ENCODE assay signal across 27 cellular contexts in genomic region chr11:103183981-103184592, GRCh38.
A peak's percentile ranks its signal among the peaks of the same experiment; 100 is the strongest.
DNase-seq lines count a peak whose midpoint lies in the region; ATAC-seq and TF ChIP-seq lines count a peak whose summit lies in the region.
"Had no signal": no experiment of that assay in that cellular context is flagged by ENCODE, and none has a peak within 500 bp of the region (broad histone marks: within the 10 kb centered on the region; RNA-seq: fewer than 3 reads in every experiment).

No MANE protein-coding gene starts in this region.

- H3K9me3 Mint-ChIP-seq in central memory CD8-positive, alpha-beta T cell, result no peaks in the 10 kb centered on the region
- H3K9me3 Mint-ChIP-seq in T-helper 2 cell treated with Interferon-gamma antibody and Interleukin-4, amounts not matched to agents 5 μg/mL and 100 μg/mL, for 36 hours, result no peaks in the 10 kb centered on the region
- H3K9me3 Mint-ChIP-seq: activated B cell treated with CpG ODN at 0.5 μM for 24 hours; stimulated activated naive B cell treated with anti-CD40 and anti-IgM and Interleukin-4, amounts not matched to agents 10 μg/mL and 1 μg/mL and 100 μg/mL, for 72 hours had no signal

- peak; percentile 36 for DNase-seq in DND-41
- DNase-seq in SK-MEL-5 (ENCODE audit: low read depth, low spot score), result peak; percentile 4
- DNase-seq in central memory CD8-positive, alpha-beta T cell (ENCODE audit: low spot score in 2 of 2), result no peak
- peak; percentile 11 for DNase-seq in mesenchymal stem cell
- no peak for DNase-seq in NK-92 treated with Interleukin-12 subunit alpha and Interleukin-12 subunit beta, amount 100 ng/mL, for 24 hours (lab: John Stamatoyannopoulos, UW)
- DNase-seq in DMS114 treated with DMSO at 0.1 percent for 48 hours (lab: John Stamatoyannopoulos, UW; ENCODE audit: unreplicated experiment), result no peak
- DNase-seq in NCI-H2029 treated with DMSO at 0.1 percent for 48 hours (lab: John Stamatoyannopoulos, UW), result no peak
- DNase-seq in T-helper 2 cell treated with Interferon-gamma antibody and Interleukin-4, amounts not matched to agents 5 μg/mL and 100 μg/mL, for 36 hours (ENCODE audit: low spot score), result no peak
- DNase-seq: activated B cell treated with CpG ODN at 0.5 μM for 24 hours; activated CD4-positive, alpha-beta T cell treated with anti-CD3 and anti-CD28 coated beads, Interleukin-2, amount 50 U/mL, for 1 hour; activated CD8-positive, alpha-beta memory T cell treated with anti-CD3 and anti-CD28 coated beads, Interleukin-2, amount 50 U/mL, for 4 hours; body of pancreas; COR-L47; DMS79; Karpas-422; mammary epithelial cell; MV-4-11; nucleus accumbens; Peyer's patch; psoas muscle; SHP77 treated with DMSO at 0.1 percent for 48 hours; stimulated activated CD4-positive, alpha-beta T cell treated with anti-CD3 and anti-CD28 coated beads, Interleukin-4, amount 100 ng/mL, for 4 hours; stimulated activated naive B cell treated with anti-CD40 and anti-IgM and Interleukin-4, amounts not matched to agents 10 μg/mL and 1 μg/mL and 100 μg/mL, for 72 hours; T1000; upper lobe of right lung had no signal

- in situ Hi-C loops in SK-MEL-5 (cut with HindIII; ENCODE audit: low pct_unique_long_range_greater_than_20kb, low sequenced_read_pairs), result no loop called here

- H3K27me3 ChIP-seq in DND-41 (ENCODE audit: insufficient read depth, low read length, poor library complexity), result no peaks in the 10 kb centered on the region
- H3K27me3 ChIP-seq in mesenchymal stem cell (ENCODE audit: control insufficient read depth in 1 of 2, insufficient read depth in 1 of 2, low read length in 2 of 2), result no peaks in the 10 kb centered on the region
- H3K27me3 ChIP-seq: body of pancreas, Peyer's patch, upper lobe of right lung had no signal

- no peak overlapping the region for H2BK120ac ChIP-seq in mesenchymal stem cell (ENCODE audit: low read depth, low read length)

- H2AFZ ChIP-seq in DND-41 (ENCODE audit: low read depth, low read length) (peak overlapping the region; percentile 50), mesenchymal stem cell (ENCODE audit: low read depth, low read length) (no peak overlapping the region)

- H3K4me1 Mint-ChIP-seq in central memory CD8-positive, alpha-beta T cell, result peaks cover 13% of the 10 kb centered on the region
- peaks cover 9% of the 10 kb centered on the region for H3K4me1 Mint-ChIP-seq in T-helper 2 cell treated with Interferon-gamma antibody and Interleukin-4, amounts not matched to agents 5 μg/mL and 100 μg/mL, for 36 hours (ENCODE audit: low read depth)
- H3K4me1 Mint-ChIP-seq: activated B cell treated with CpG ODN at 0.5 μM for 24 hours; B cell; stimulated activated naive B cell treated with anti-CD40 and anti-IgM and Interleukin-4, amounts not matched to agents 10 μg/mL and 1 μg/mL and 100 μg/mL, for 72 hours had no signal

- H3K27ac ChIP-seq in DND-41 (ENCODE audit: low read length) (peak overlapping the region; percentile 63), mesenchymal stem cell (ENCODE audit: low read length, poor library complexity, severe bottlenecking) (no peak overlapping the region)
- H3K27ac ChIP-seq: body of pancreas, Peyer's patch, psoas muscle, upper lobe of right lung had no signal

- H3K4me3 ChIP-seq in DND-41 (ENCODE audit: low read depth in 1 of 2, low read length in 2 of 2), result peak overlapping the region in 1 of 2 experiments; percentile 32; a peak in 1 of 4 replicates
- no peak overlapping the region for H3K4me3 ChIP-seq in mesenchymal stem cell (ENCODE audit: insufficient read depth in 1 of 2, low read depth in 1 of 2, low read length in 2 of 2)
- H3K4me3 ChIP-seq: body of pancreas, Peyer's patch, psoas muscle, upper lobe of right lung had no signal

- peak overlapping the region; percentile 27 for H3K27ac Mint-ChIP-seq in central memory CD8-positive, alpha-beta T cell (ENCODE audit: low read depth)
- no peak overlapping the region for H3K27ac Mint-ChIP-seq in T-helper 2 cell treated with Interferon-gamma antibody and Interleukin-4, amounts not matched to agents 5 μg/mL and 100 μg/mL, for 36 hours
- H3K27ac Mint-ChIP-seq: activated B cell treated with CpG ODN at 0.5 μM for 24 hours; activated naive CD8-positive, alpha-beta T cell; B cell; stimulated activated naive B cell treated with anti-CD40 and anti-IgM and Interleukin-4, amounts not matched to agents 10 μg/mL and 1 μg/mL and 100 μg/mL, for 72 hours had no signal

- H3K9ac ChIP-seq in DND-41 (ENCODE audit: low read depth, low read length) (peak overlapping the region; percentile 27; the same call in 1 of the 2 replicates), mesenchymal stem cell (ENCODE audit: low read length) (no peak overlapping the region)

- H4K20me1 ChIP-seq in DND-41 (ENCODE audit: insufficient read depth, low read length), result no peaks in the 10 kb centered on the region

- H3K14ac ChIP-seq in mesenchymal stem cell (ENCODE audit: low read length in 2 of 2), result no peak overlapping the region

- H2BK5ac ChIP-seq in mesenchymal stem cell (ENCODE audit: low read depth, low read length, poor library complexity, severe bottlenecking), result no peak overlapping the region

- H2BK12ac ChIP-seq in mesenchymal stem cell (ENCODE audit: low read length in 2 of 2), result no peak overlapping the region

- no peaks in the 10 kb centered on the region for H3K27me3 Mint-ChIP-seq in central memory CD8-positive, alpha-beta T cell
- H3K27me3 Mint-ChIP-seq in T-helper 2 cell treated with Interferon-gamma antibody and Interleukin-4, amounts not matched to agents 5 μg/mL and 100 μg/mL, for 36 hours (ENCODE audit: low read depth), result no peaks in the 10 kb centered on the region
- H3K27me3 Mint-ChIP-seq: activated B cell treated with CpG ODN at 0.5 μM for 24 hours; activated naive CD8-positive, alpha-beta T cell; B cell; stimulated activated naive B cell treated with anti-CD40 and anti-IgM and Interleukin-4, amounts not matched to agents 10 μg/mL and 1 μg/mL and 100 μg/mL, for 72 hours had no signal

- H3K4me2 ChIP-seq in DND-41 (ENCODE audit: insufficient read depth, low read length) (peak overlapping the region; percentile 54), mesenchymal stem cell (ENCODE audit: low read length, poor library complexity, severe bottlenecking) (no peak overlapping the region)

- H3K36me3 Mint-ChIP-seq in central memory CD8-positive, alpha-beta T cell (ENCODE audit: insufficient read depth), result peaks cover 2% of the 10 kb centered on the region
- H3K36me3 Mint-ChIP-seq in T-helper 2 cell treated with Interferon-gamma antibody and Interleukin-4, amounts not matched to agents 5 μg/mL and 100 μg/mL, for 36 hours (ENCODE audit: low read depth), result no peaks in the 10 kb centered on the region
- H3K36me3 Mint-ChIP-seq: stimulated activated naive B cell treated with anti-CD40 and anti-IgM and Interleukin-4, amounts not matched to agents 10 μg/mL and 1 μg/mL and 100 μg/mL, for 72 hours had no signal

- no peak overlapping the region for H4K91ac ChIP-seq in mesenchymal stem cell (ENCODE audit: low read length)

- TF ChIP-seq CTCF in DND-41 (IDR thresholded peaks at IDR 0.05; ENCODE audit: borderline replicate concordance, extremely low read depth, low read length, poor library complexity, severe bottlenecking), result no peak

- no peak overlapping the region for H3K18ac ChIP-seq in mesenchymal stem cell (ENCODE audit: low read depth in 1 of 2, low read length in 2 of 2)

- no peak overlapping the region for H3K4ac ChIP-seq in mesenchymal stem cell (ENCODE audit: low read depth in 1 of 2, low read length in 2 of 2)

- no peaks in the 10 kb centered on the region for H3K79me2 ChIP-seq in DND-41 (ENCODE audit: insufficient read depth, low read length)

- H3K36me3 ChIP-seq in DND-41 (ENCODE audit: insufficient read depth, low read length) (no peaks in the 10 kb centered on the region), mesenchymal stem cell (ENCODE audit: control insufficient read depth in 1 of 2, insufficient read depth in 2 of 2, low read depth in 1 of 2, low read length in 2 of 2) (peaks cover 0 to 75% of the 10 kb centered on the region in 2 experiments)
- H3K36me3 ChIP-seq: Peyer's patch had no signal

- H3K79me1 ChIP-seq in mesenchymal stem cell (replicated peaks; ENCODE audit: low read length, poor library complexity, severe bottlenecking), result no peaks in the 10 kb centered on the region

- H3K9me3 ChIP-seq in DND-41 (ENCODE audit: insufficient read depth, low read length, severe bottlenecking) (no peaks in the 10 kb centered on the region), mesenchymal stem cell (ENCODE audit: control insufficient read depth, low read length) (no peaks in the 10 kb centered on the region)
- H3K9me3 ChIP-seq: body of pancreas, Peyer's patch, psoas muscle, upper lobe of right lung had no signal

- H4K8ac ChIP-seq in mesenchymal stem cell (ENCODE audit: low read length), result no peak overlapping the region

- peaks cover 23% of the 10 kb centered on the region for H3K4me1 ChIP-seq in DND-41 (ENCODE audit: insufficient read depth, low read length)
- no peaks in the 10 kb centered on the region for H3K4me1 ChIP-seq in mesenchymal stem cell (ENCODE audit: control insufficient read depth, insufficient read depth, low read depth, low read length)
- H3K4me1 ChIP-seq: body of pancreas, Peyer's patch, psoas muscle, upper lobe of right lung had no signal

- H2AK5ac ChIP-seq in mesenchymal stem cell (ENCODE audit: low read length, severe bottlenecking), result no peak overlapping the region

- H3K4me3 Mint-ChIP-seq in central memory CD8-positive, alpha-beta T cell, result no peak overlapping the region
- no peak overlapping the region for H3K4me3 Mint-ChIP-seq in T-helper 2 cell treated with Interferon-gamma antibody and Interleukin-4, amounts not matched to agents 5 μg/mL and 100 μg/mL, for 36 hours
- H3K4me3 Mint-ChIP-seq: activated B cell treated with CpG ODN at 0.5 μM for 24 hours; activated naive CD8-positive, alpha-beta T cell; B cell; stimulated activated naive B cell treated with anti-CD40 and anti-IgM and Interleukin-4, amounts not matched to agents 10 μg/mL and 1 μg/mL and 100 μg/mL, for 72 hours had no signal

- no peak overlapping the region for H3K23ac ChIP-seq in mesenchymal stem cell (ENCODE audit: low read length in 2 of 2)

- ATAC-seq in DND-41 (ENCODE audit: insufficient read depth, low read depth), result peak; percentile 96
- peak; percentile 52 for ATAC-seq in central memory CD8-positive, alpha-beta T cell (replicated peaks; ENCODE audit: extremely low read depth, poor library complexity, severe bottlenecking)
- ATAC-seq: body of pancreas; psoas muscle; stimulated activated naive B cell treated with anti-CD40 and anti-IgM and Interleukin-4, amounts not matched to agents 10 μg/mL and 1 μg/mL and 100 μg/mL, for 72 hours; upper lobe of right lung had no signal

- no peak overlapping the region for H2BK15ac ChIP-seq in mesenchymal stem cell (ENCODE audit: low read depth, poor library complexity, severe bottlenecking)

- 51% methylated on average over 2 of the region's 3 CpGs for WGBS in mesenchymal stem cell

Comparison
In these comparisons a context has a peak if more than half of its experiments do, and no peak if none do; other contexts are left out.
1. DNase-seq: peak in DND-41 (single experiment), SK-MEL-5 (single experiment) and mesenchymal stem cell (single experiment); none in central memory CD8-positive, alpha-beta T cell (0 of 2), NK-92 treated with Interleukin-12 subunit alpha and Interleukin-12 subunit beta, amount 100 ng/mL, for 24 hours (single experiment), DMS114 treated with DMSO at 0.1 percent for 48 hours (single experiment), NCI-H2029 treated with DMSO at 0.1 percent for 48 hours (single experiment) and T-helper 2 cell treated with Interferon-gamma antibody and Interleukin-4, amounts not matched to agents 5 μg/mL and 100 μg/mL, for 36 hours (single experiment).